Comparison of ENCODE assay signal across 24 cellular contexts in the genomic region with DNA sequence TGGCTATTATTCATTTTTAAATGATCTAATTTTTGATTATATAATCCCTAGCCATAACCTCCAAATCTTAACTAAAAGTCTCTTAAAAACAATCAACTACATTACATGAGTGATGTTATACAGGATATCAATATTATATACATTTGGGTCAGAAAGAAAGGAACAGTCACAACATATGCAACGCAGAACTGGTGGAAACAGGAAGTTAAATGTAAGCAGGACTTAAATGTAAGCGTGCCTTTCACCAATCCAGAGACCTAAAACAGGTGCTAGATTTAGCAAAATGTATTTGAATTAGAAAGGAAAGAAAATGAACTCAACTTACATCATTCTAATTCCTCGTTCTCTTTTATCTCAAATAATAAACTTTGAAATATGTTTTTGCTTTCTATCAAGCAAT.
"Had no signal": no experiment of that assay in that cellular context is flagged by ENCODE, and none has a peak within 500 bp of the region (broad histone marks: within the 10 kb centered on the region; RNA-seq: fewer than 3 reads in every experiment).

No MANE protein-coding gene starts in this region.

- DNase-seq: activated CD4-positive, alpha-beta memory T cell treated with anti-CD3 and anti-CD28 coated beads for 36 hours; activated CD4-positive, alpha-beta T cell treated with anti-CD3 and anti-CD28 coated beads, Interleukin-2, amount 10 ng/mL, durations not matched to agents 7 days and 5 days; activated CD4-positive, CD25-positive, alpha-beta regulatory T cell; activated CD8-positive, alpha-beta memory T cell treated with anti-CD3 and anti-CD28 coated beads for 24 hours; activated gamma-delta T cell; activated naive CD4-positive, alpha-beta T cell treated with anti-CD3 and anti-CD28 coated beads for 36 hours; activated T-cell treated with anti-CD3 and anti-CD28 coated beads, Interleukin-2, amount 50 U/mL, for 4 hours; amygdala; brain microvascular endothelial cell; cerebellar nuclear complex; MM.1S; NCI-H1048; NCI-H1417; NCI-H1930; NCI-H2171; NCI-H2227 treated with DMSO at 0.1 percent for 48 hours; NCI-H446 treated with DMSO at 0.1 percent for 48 hours; NCI-H524 treated with DMSO at 0.1 percent for 48 hours; NCI-H774; PC-9; SHP77 treated with DMSO at 0.1 percent for 48 hours; T-helper 1 cell had no signal

- H3K4me3 ChIP-seq: cardiac muscle cell, PC-9 had no signal

- H3K36me3 ChIP-seq: brain microvascular endothelial cell, cardiac muscle cell had no signal

- ATAC-seq: activated T-cell treated with anti-CD3 and anti-CD28 coated beads, Interleukin-2, amount 50 U/mL, for 4 hours had no signal

- H3K27me3 ChIP-seq: brain microvascular endothelial cell, cardiac muscle cell had no signal

- H3K27ac ChIP-seq: brain microvascular endothelial cell, cardiac muscle cell, PC-9, VCaP had no signal
